In genomic region chr1:205204552-205204951, GRCh38 we compare ENCODE assay signal across 15 cellular contexts. TPM values are rescaled to one million over a fixed set of nuclear protein-coding genes. Genes with fewer than 3 reads are reported as not detected.
DNase-seq lines count a peak whose midpoint lies in the region; ATAC-seq and TF ChIP-seq lines count a peak whose summit lies in the region.
"Had no signal": no experiment of that assay in that cellular context is flagged by ENCODE, and none has a peak within 500 bp of the region (broad histone marks: within the 10 kb centered on the region; RNA-seq: fewer than 3 reads in every experiment).

No MANE protein-coding gene starts in this region.

- H3K18ac ChIP-seq in mesenchymal stem cell (ENCODE audit: low read depth in 1 of 2, low read length in 2 of 2) = no peak overlapping the region

- H3K9me3 Mint-ChIP-seq in activated naive CD8-positive, alpha-beta T cell (ENCODE audit: low read depth) = no peaks in the 10 kb centered on the region
- H3K9me3 Mint-ChIP-seq in CD14-positive monocyte = no peaks in the 10 kb centered on the region
- H3K9me3 Mint-ChIP-seq: effector memory CD8-positive, alpha-beta T cell had no signal

- in situ Hi-C loops in GM23248 (cut with MboI) = no loop called here

- H3K9me3 ChIP-seq in GM23248 (ENCODE audit: low read depth) (no peaks in the 10 kb centered on the region), mesenchymal stem cell (ENCODE audit: control insufficient read depth, low read length) (no peaks in the 10 kb centered on the region), Karpas-422 (ENCODE audit: low read length) (no peaks in the 10 kb centered on the region)
- no peaks in the 10 kb centered on the region for H3K9me3 ChIP-seq in effector memory CD4-positive, alpha-beta T cell (ENCODE audit: control insufficient read depth, low read length)

- intact Hi-C loops in CD14-positive monocyte (cut with micrococcal nuclease) = no loop called here

- peaks cover 14% of the 10 kb centered on the region for H3K79me1 ChIP-seq in mesenchymal stem cell (replicated peaks; ENCODE audit: low read length, poor library complexity, severe bottlenecking)

- H3K4me2 ChIP-seq in GM23248 (ENCODE audit: unreplicated experiment) (peak overlapping the region; percentile 35), mesenchymal stem cell (ENCODE audit: low read length, poor library complexity, severe bottlenecking) (no peak overlapping the region), Karpas-422 (ENCODE audit: low read depth, low read length, poor library complexity, severe bottlenecking) (no peak overlapping the region)

- H3K36me3 Mint-ChIP-seq in activated naive CD8-positive, alpha-beta T cell = peaks cover 2% of the 10 kb centered on the region
- H3K36me3 Mint-ChIP-seq in CD14-positive monocyte = peaks cover 0 to 6% of the 10 kb centered on the region in 2 donors

- no peaks in the 10 kb centered on the region for H3K27me3 ChIP-seq in GM23248 (replicated peaks; ENCODE audit: insufficient read depth)
- no peaks in the 10 kb centered on the region for H3K27me3 ChIP-seq in mesenchymal stem cell (ENCODE audit: control insufficient read depth in 1 of 2, insufficient read depth in 1 of 2, low read length in 2 of 2)
- no peaks in the 10 kb centered on the region for H3K27me3 ChIP-seq in effector memory CD4-positive, alpha-beta T cell (replicated peaks; ENCODE audit: control insufficient read depth, insufficient read depth, low read length, poor library complexity, severe bottlenecking)
- no peaks in the 10 kb centered on the region for H3K27me3 ChIP-seq in Karpas-422 (ENCODE audit: low read length)

- H3K4ac ChIP-seq in mesenchymal stem cell (ENCODE audit: low read depth in 1 of 2, low read length in 2 of 2) = no peak overlapping the region

- no peak overlapping the region for H2BK5ac ChIP-seq in mesenchymal stem cell (ENCODE audit: low read depth, low read length, poor library complexity, severe bottlenecking)

- peaks cover 13% of the 10 kb centered on the region; the same call in 1 of the 2 replicates for H3F3A ChIP-seq in GM23248 (ENCODE audit: insufficient read depth)

- H2BK120ac ChIP-seq in mesenchymal stem cell (ENCODE audit: low read depth, low read length) = no peak overlapping the region

- ATAC-seq in HG02938 (IDR thresholded peaks at IDR 0.05; ENCODE audit: unreplicated experiment) = no peak
- ATAC-seq: effector memory CD8-positive, alpha-beta T cell had no signal

- peak overlapping the region; percentile 92 for H3K27ac Mint-ChIP-seq in activated naive CD8-positive, alpha-beta T cell
- H3K27ac Mint-ChIP-seq in CD14-positive monocyte = peak overlapping the region in 1 of 7 donors; percentile 48
- H3K27ac Mint-ChIP-seq: effector memory CD8-positive, alpha-beta T cell had no signal

- no peak overlapping the region for H2AK5ac ChIP-seq in mesenchymal stem cell (ENCODE audit: low read length, severe bottlenecking)

- H4K20me1 ChIP-seq in GM23248 (ENCODE audit: insufficient read depth) = no peaks in the 10 kb centered on the region
- H4K20me1 ChIP-seq in Karpas-422 (ENCODE audit: insufficient read depth, low read depth, low read length) = 0 out of 2 replicates have a peak, but pooled peaks cover 5% of the 10 kb centered on the region

- H3K9me2 ChIP-seq in GM23248 (ENCODE audit: insufficient read depth) = no peaks in the 10 kb centered on the region
- H3K9me2 ChIP-seq in Karpas-422 (replicated peaks; ENCODE audit: insufficient read depth, low read length) = no peaks in the 10 kb centered on the region

- H3K36me3 ChIP-seq in GM23248 (ENCODE audit: low read depth) (no peaks in the 10 kb centered on the region), mesenchymal stem cell (ENCODE audit: control insufficient read depth in 1 of 2, insufficient read depth in 2 of 2, low read depth in 1 of 2, low read length in 2 of 2) (no peaks in the 10 kb centered on the region), Karpas-422 (ENCODE audit: insufficient read depth, low read length) (no peaks in the 10 kb centered on the region)
- no peaks in the 10 kb centered on the region for H3K36me3 ChIP-seq in effector memory CD4-positive, alpha-beta T cell (ENCODE audit: control insufficient read depth, insufficient read depth, low read length)

- H2AFZ ChIP-seq in GM23248 (no peak overlapping the region), mesenchymal stem cell (ENCODE audit: low read depth, low read length) (no peak overlapping the region), Karpas-422 (ENCODE audit: low read length) (no peak overlapping the region)

- H3K9ac ChIP-seq in GM23248 (peak overlapping the region; percentile 46), mesenchymal stem cell (ENCODE audit: low read length) (peak overlapping the region; percentile 66), Karpas-422 (ENCODE audit: low read length) (no peak overlapping the region)

- H3K27ac ChIP-seq in GM23248 (peak overlapping the region; percentile 62), mesenchymal stem cell (ENCODE audit: low read length, poor library complexity, severe bottlenecking) (no peak overlapping the region), Karpas-422 (ENCODE audit: low read length) (no peak overlapping the region)
- H3K27ac ChIP-seq in effector memory CD4-positive, alpha-beta T cell (ENCODE audit: insufficient read depth, low read length, poor library complexity, severe bottlenecking) = no peak overlapping the region

- H3K4me3 Mint-ChIP-seq in activated naive CD8-positive, alpha-beta T cell = peak overlapping the region; percentile 24
- no peak overlapping the region for H3K4me3 Mint-ChIP-seq in CD14-positive monocyte
- H3K4me3 Mint-ChIP-seq: effector memory CD8-positive, alpha-beta T cell had no signal

- no peak overlapping the region for H3K14ac ChIP-seq in mesenchymal stem cell (ENCODE audit: low read length in 2 of 2)

- H3K23ac ChIP-seq in mesenchymal stem cell (ENCODE audit: low read length in 2 of 2) = no peak overlapping the region

- no peak for TF ChIP-seq CTCF in CD14-positive monocyte (IDR thresholded peaks at IDR 0.05)

- H3K4me1 ChIP-seq in GM23248 (ENCODE audit: insufficient read depth) = peaks cover 17% of the 10 kb centered on the region
- H3K4me1 ChIP-seq in mesenchymal stem cell (ENCODE audit: control insufficient read depth, insufficient read depth, low read depth, low read length) = peaks cover 5% of the 10 kb centered on the region
- no peaks in the 10 kb centered on the region for H3K4me1 ChIP-seq in effector memory CD4-positive, alpha-beta T cell (ENCODE audit: control insufficient read depth, insufficient read depth, low read length, poor library complexity, severe bottlenecking)
- H3K4me1 ChIP-seq in Karpas-422 (ENCODE audit: low read length) = no peaks in the 10 kb centered on the region

- peaks cover 63% of the 10 kb centered on the region for H3K4me1 Mint-ChIP-seq in activated naive CD8-positive, alpha-beta T cell (ENCODE audit: low read depth)
- H3K4me1 Mint-ChIP-seq in CD14-positive monocyte = peaks cover 27% of the 10 kb centered on the region

- H4K8ac ChIP-seq in mesenchymal stem cell (ENCODE audit: low read length) = no peak overlapping the region

- no peaks in the 10 kb centered on the region for H3K27me3 Mint-ChIP-seq in activated naive CD8-positive, alpha-beta T cell
- H3K27me3 Mint-ChIP-seq in CD14-positive monocyte (ENCODE audit: low read depth in 3 of 3) = peaks cover 0 to 3% (median 0%) of the 10 kb centered on the region in 3 donors
- H3K27me3 Mint-ChIP-seq: effector memory CD8-positive, alpha-beta T cell had no signal

- H2BK15ac ChIP-seq in mesenchymal stem cell (ENCODE audit: low read depth, poor library complexity, severe bottlenecking) = no peak overlapping the region

- no peak overlapping the region for H3K4me3 ChIP-seq in GM23248
- H3K4me3 ChIP-seq in mesenchymal stem cell (ENCODE audit: insufficient read depth in 1 of 2, low read depth in 1 of 2, low read length in 2 of 2) = no peak overlapping the region
- no peak overlapping the region for H3K4me3 ChIP-seq in effector memory CD4-positive, alpha-beta T cell (ENCODE audit: insufficient read depth, low read depth, low read length, poor library complexity, severe bottlenecking)
- H3K4me3 ChIP-seq in Karpas-422 (ENCODE audit: low read length) = no peak overlapping the region
- H3K4me3 ChIP-seq: lung had no signal

- H4K91ac ChIP-seq in mesenchymal stem cell (ENCODE audit: low read length) = no peak overlapping the region

- H3K79me2 ChIP-seq in GM23248 (ENCODE audit: insufficient read depth) (peaks cover 98% of the 10 kb centered on the region), Karpas-422 (ENCODE audit: low read length) (no peaks in the 10 kb centered on the region)

- no peak overlapping the region for H2BK12ac ChIP-seq in mesenchymal stem cell (ENCODE audit: low read length in 2 of 2)

- DNase-seq in AG08396 (ENCODE audit: low spot score) (peak; percentile 55), GM23248 (peak; percentile 48), mesenchymal stem cell (peak; percentile 46), Karpas-422 (no peak), CD14-positive monocyte (ENCODE audit: low spot score) (no peak)
- no peak for DNase-seq in effector memory CD4-positive, alpha-beta T cell
- DNase-seq: activated CD4-positive, alpha-beta T cell treated with anti-CD3 and anti-CD28 coated beads, Interleukin-2, amount 50 U/mL, for 4 hours; C1 segment of cervical spinal cord; effector memory CD8-positive, alpha-beta T cell; foreskin melanocyte; NCI-H2081 treated with DMSO at 0.1 percent for 48 hours; NCI-H526 had no signal

RNA-seq across cellular contexts. Expression of gene DSTYK, which starts 7.0 kb away (rescaled TPM):
- total RNA-seq in GM23248 (2014; rRNA removed; shearing (Covaris generic)) = 11.3 and 12.1 TPM in 2 replicates
- 9.8 and 10.6 TPM in 2 replicates for polyA plus RNA-seq in GM23248 (2016; fragmentation: Nextera tagmentation; extraction: Ambion mirVana)
- 8.1 TPM for polyA plus RNA-seq in mesenchymal stem cell (2013, experiment 1 of 2)
- 8.0 TPM for polyA plus RNA-seq in mesenchymal stem cell (2013, experiment 2 of 2)
- total RNA-seq in Karpas-422 (2014; rRNA removed; shearing (Covaris generic); ENCODE audit: low replicate concordance) = 1.5 and 1.6 TPM in 2 replicates
- 1 to 10 TPM; 2.9 to 3.8 TPM for polyA plus RNA-seq in CD14-positive monocyte

RNA-seq across cellular contexts. Expression of gene TMCC2, which starts 23.2 kb away (rescaled TPM):
- total RNA-seq in GM23248 (2014; rRNA removed; shearing (Covaris generic)) = 1.7 and 2.7 TPM in 2 replicates
- 0.39 and 0.63 TPM in 2 replicates for polyA plus RNA-seq in GM23248 (2016; fragmentation: Nextera tagmentation; extraction: Ambion mirVana)
- polyA plus RNA-seq in mesenchymal stem cell (2013, experiment 1 of 2) = 1.8 TPM
- polyA plus RNA-seq in mesenchymal stem cell (2013, experiment 2 of 2) = 1.8 TPM
- 0.89 and 1.3 TPM in 2 replicates for total RNA-seq in Karpas-422 (2014; rRNA removed; shearing (Covaris generic); ENCODE audit: low replicate concordance)
- under 1 TPM in 1 of 2 donors, not detected in 1; 0.27 TPM for polyA plus RNA-seq in CD14-positive monocyte

Comparison
In these comparisons a context has a peak if more than half of its experiments do, and no peak if none do; other contexts are left out.
1. DNase-seq: peak in AG08396 (single experiment), GM23248 (single experiment) and mesenchymal stem cell (single experiment); none in effector memory CD4-positive, alpha-beta T cell (0 of 3), Karpas-422 (single experiment) and CD14-positive monocyte (single experiment).